Comparison of ENCODE assay signal across 1 cellular context in the genomic region with DNA sequence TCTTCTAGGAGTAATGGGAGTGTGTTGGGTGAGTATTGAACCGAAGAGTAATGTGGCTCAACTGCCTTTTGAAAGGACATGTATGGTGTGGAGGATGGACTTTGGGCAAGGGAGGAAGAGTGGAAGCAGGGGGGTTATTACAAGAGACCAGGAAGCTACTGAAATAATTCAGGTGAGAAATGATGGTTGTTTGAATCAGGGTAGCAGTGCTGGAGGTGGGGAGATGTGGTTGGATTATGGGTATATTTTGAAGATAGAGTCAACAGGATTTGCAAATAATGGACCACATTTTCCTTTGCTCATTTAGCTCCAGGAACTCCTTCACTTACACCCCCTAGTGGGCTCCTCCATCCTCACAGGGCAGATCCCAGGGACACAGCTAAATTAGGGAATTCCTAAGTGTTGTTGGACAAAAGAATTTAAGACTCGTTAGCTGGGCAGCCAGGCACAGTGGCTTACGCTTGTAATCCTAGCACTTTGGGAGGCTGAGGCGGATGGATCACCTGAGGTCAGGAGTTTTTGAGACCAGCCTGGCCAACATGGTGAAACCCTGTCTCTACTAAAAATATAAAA.
TF ChIP-seq lines count a peak whose summit lies in the region.

No MANE protein-coding gene starts in this region.

TF ChIP-seq in K562, 482 proteins besides CTCF, POLR2A, EP300 and RAD21:
- no peak for TF ChIP-seq THRB (CRISPR knock-in tag; conservative IDR thresholded peaks at IDR 0.05)
- TF ChIP-seq ARID3A (IDR thresholded peaks at IDR 0.05; ENCODE audit: borderline replicate concordance, low read depth, low read length) = no peak
- TF ChIP-seq, protein P1, sequence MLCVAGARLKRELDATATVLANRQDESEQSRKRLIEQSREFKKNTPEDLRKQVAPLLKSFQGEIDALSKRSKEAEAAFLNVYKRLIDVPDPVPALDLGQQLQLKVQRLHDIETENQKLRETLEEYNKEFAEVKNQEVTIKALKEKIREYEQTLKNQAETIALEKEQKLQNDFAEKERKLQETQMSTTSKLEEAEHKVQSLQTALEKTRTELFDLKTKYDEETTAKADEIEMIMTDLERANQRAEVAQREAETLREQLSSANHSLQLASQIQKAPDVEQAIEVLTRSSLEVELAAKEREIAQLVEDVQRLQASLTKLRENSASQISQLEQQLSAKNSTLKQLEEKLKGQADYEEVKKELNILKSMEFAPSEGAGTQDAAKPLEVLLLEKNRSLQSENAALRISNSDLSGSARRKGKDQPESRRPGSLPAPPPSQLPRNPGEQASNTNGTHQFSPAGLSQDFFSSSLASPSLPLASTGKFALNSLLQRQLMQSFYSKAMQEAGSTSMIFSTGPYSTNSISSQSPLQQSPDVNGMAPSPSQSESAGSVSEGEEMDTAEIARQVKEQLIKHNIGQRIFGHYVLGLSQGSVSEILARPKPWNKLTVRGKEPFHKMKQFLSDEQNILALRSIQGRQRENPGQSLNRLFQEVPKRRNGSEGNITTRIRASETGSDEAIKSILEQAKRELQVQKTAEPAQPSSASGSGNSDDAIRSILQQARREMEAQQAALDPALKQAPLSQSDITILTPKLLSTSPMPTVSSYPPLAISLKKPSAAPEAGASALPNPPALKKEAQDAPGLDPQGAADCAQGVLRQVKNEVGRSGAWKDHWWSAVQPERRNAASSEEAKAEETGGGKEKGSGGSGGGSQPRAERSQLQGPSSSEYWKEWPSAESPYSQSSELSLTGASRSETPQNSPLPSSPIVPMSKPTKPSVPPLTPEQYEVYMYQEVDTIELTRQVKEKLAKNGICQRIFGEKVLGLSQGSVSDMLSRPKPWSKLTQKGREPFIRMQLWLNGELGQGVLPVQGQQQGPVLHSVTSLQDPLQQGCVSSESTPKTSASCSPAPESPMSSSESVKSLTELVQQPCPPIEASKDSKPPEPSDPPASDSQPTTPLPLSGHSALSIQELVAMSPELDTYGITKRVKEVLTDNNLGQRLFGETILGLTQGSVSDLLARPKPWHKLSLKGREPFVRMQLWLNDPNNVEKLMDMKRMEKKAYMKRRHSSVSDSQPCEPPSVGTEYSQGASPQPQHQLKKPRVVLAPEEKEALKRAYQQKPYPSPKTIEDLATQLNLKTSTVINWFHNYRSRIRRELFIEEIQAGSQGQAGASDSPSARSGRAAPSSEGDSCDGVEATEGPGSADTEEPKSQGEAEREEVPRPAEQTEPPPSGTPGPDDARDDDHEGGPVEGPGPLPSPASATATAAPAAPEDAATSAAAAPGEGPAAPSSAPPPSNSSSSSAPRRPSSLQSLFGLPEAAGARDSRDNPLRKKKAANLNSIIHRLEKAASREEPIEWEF (CRISPR knock-in tag; IDR thresholded peaks at IDR 0.05) = no peak
- TF ChIP-seq, protein P2, sequence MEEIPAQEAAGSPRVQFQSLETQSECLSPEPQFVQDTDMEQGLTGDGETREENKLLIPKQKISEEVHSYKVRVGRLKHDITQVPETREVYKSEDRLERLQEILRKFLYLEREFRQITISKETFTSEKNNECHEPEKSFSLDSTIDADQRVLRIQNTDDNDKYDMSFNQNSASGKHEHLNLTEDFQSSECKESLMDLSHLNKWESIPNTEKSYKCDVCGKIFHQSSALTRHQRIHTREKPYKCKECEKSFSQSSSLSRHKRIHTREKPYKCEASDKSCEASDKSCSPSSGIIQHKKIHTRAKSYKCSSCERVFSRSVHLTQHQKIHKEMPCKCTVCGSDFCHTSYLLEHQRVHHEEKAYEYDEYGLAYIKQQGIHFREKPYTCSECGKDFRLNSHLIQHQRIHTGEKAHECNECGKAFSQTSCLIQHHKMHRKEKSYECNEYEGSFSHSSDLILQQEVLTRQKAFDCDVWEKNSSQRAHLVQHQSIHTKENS (CRISPR knock-in tag; IDR thresholded peaks at IDR 0.05) = no peak
- TF ChIP-seq ZNF668 (CRISPR knock-in tag; IDR thresholded peaks at IDR 0.05) = no peak
- TF ChIP-seq HMG20B (CRISPR knock-in tag; IDR thresholded peaks at IDR 0.05) = no peak
- no peak for TF ChIP-seq ZKSCAN8 (CRISPR knock-in tag; IDR thresholded peaks at IDR 0.05)
- TF ChIP-seq ZNF707 (CRISPR knock-in tag; conservative IDR thresholded peaks at IDR 0.05) = no peak
- no peak for TF ChIP-seq ZNF398 (CRISPR knock-in tag; IDR thresholded peaks at IDR 0.05)
- TF ChIP-seq MXI1 (IDR thresholded peaks at IDR 0.05; ENCODE audit: low read depth, low read length) = no peak
- no peak for TF ChIP-seq SETDB1 (IDR thresholded peaks at IDR 0.05; ENCODE audit: low read length)
- no peak for TF ChIP-seq POLR2B (IDR thresholded peaks at IDR 0.05; ENCODE audit: low read depth, partially characterized antibody)
